In genomic region chr15:70187331-70187730, GRCh38 we compare ENCODE assay signal across 33 cellular contexts.
"Had no signal": no experiment of that assay in that cellular context is flagged by ENCODE, and none has a peak within 500 bp of the region (broad histone marks: within the 10 kb centered on the region; RNA-seq: fewer than 3 reads in every experiment).

No MANE protein-coding gene starts in this region.

- H3K4me1 ChIP-seq: esophagus squamous epithelium, parathyroid adenoma, tibial artery had no signal

- H3K4me3 ChIP-seq: coronary artery, esophagus squamous epithelium, lung, mucosa of descending colon, right lobe of liver, smooth muscle cell, testis, tibial artery, uterus had no signal

- H3K4me3 Mint-ChIP-seq: effector memory CD8-positive, alpha-beta T cell; immature natural killer cell; memory B cell; mesothelial cell of epicardium; naive B cell; type B pancreatic cell had no signal

- H3K4me1 Mint-ChIP-seq: immature natural killer cell had no signal

- FAIRE-seq: endometrium had no signal

- DNase-seq: dermis blood vessel endothelial cell; effector memory CD8-positive, alpha-beta T cell; erythroblast; esophagus squamous epithelium; foreskin melanocyte; glutamatergic neuron; hypothalamus; immature natural killer cell; islet precursor cell; kidney glomerular epithelial cell; left ventricle myocardium superior; mucosa of descending colon; naive B cell; right lobe of liver; stimulated activated CD4-positive, alpha-beta T cell treated with anti-CD3 and anti-CD28 coated beads, Interleukin-12 subunit alpha, Interleukin-12 subunit beta, amount 100 ng/mL, for 4 hours; stimulated activated CD4-positive, alpha-beta T cell treated with anti-CD3 and anti-CD28 coated beads, Interleukin-1b, Interleukin-23, amount 100 ng/mL, for 48 hours; stimulated activated CD4-positive, alpha-beta T cell treated with anti-CD3 and anti-CD28 coated beads, Interleukin-4, amount 100 ng/mL, for 1 hour; stimulated activated CD8-positive, alpha-beta memory T cell treated with anti-CD3 and anti-CD28 coated beads, Interleukin-4, amount 100 ng/mL, for 48 hours; stimulated activated naive CD4-positive, alpha-beta T cell; substantia nigra; testis; tibial artery; uterus had no signal

- H3K27ac Mint-ChIP-seq: effector memory CD8-positive, alpha-beta T cell; immature natural killer cell; memory B cell; progenitor cell of endocrine pancreas had no signal

- H3K36me3 ChIP-seq: esophagus squamous epithelium, right lobe of liver, tibial artery, uterus had no signal

- ATAC-seq: effector memory CD8-positive, alpha-beta T cell; left colon; left ventricle myocardium superior; mucosa of descending colon; right lobe of liver had no signal

- H3K9me3 ChIP-seq: mucosa of descending colon, right lobe of liver, testis, tibial artery, uterus had no signal

- H3K27me3 ChIP-seq: right lobe of liver, testis, tibial artery, uterus had no signal

- H3K27ac ChIP-seq: coronary artery, esophagus squamous epithelium, parathyroid adenoma, right lobe of liver, testis, tibial artery, uterus had no signal

- H3K36me3 Mint-ChIP-seq: type B pancreatic cell had no signal
